In the genomic region with DNA sequence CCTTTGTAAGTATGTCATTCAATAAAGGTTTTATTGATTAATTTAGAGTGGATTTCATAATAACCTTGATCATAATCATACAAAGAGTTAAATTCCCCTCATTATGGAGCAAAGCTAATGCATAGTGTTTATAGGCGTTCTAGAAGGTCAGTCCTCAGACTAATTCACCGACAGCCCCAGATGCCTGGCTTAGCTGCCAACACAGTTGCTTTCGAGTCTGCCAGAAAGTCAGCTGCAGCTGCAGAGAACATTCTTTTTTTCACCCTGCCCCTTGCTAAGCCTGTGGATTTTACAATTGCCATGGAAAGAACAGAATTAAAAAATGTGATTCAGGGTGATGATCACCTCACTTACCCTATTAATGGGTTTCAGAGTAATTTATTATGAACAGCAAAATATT, we compare ENCODE assay signal across 23 cellular contexts. TPM values are rescaled to one million over a fixed set of nuclear protein-coding genes. Genes with fewer than 3 reads are reported as not detected.
DNase-seq lines count a peak whose midpoint lies in the region; ATAC-seq and TF ChIP-seq lines count a peak whose summit lies in the region.
"Had no signal": no experiment of that assay in that cellular context is flagged by ENCODE, and none has a peak within 500 bp of the region (broad histone marks: within the 10 kb centered on the region; RNA-seq: fewer than 3 reads in every experiment).

No MANE protein-coding gene starts in this region.

- ATAC-seq in left cardiac atrium = peak; percentile 43 to 61
- ATAC-seq in left ventricle myocardium superior = no peak
- ATAC-seq in GM21390 (IDR thresholded peaks at IDR 0.05; ENCODE audit: unreplicated experiment) = no peak

- peaks cover 3% of the 10 kb centered on the region for H3K27me3 Mint-ChIP-seq in brain
- H3K27me3 Mint-ChIP-seq in CD4-positive, alpha-beta memory T cell = no peaks in the 10 kb centered on the region
- H3K27me3 Mint-ChIP-seq: activated T-cell treated with anti-CD3 and anti-CD28 coated beads, Interleukin-2, amount 50 U/mL, for 24 hours; stimulated activated naive CD8-positive, alpha-beta T cell treated with anti-CD3 and anti-CD28 coated beads, Interleukin-15, Interleukin-2, amounts not matched to agents 100 ng/mL and 50 ng/mL, for 24 hours had no signal

- H3K27me3 ChIP-seq in CD4-positive, alpha-beta memory T cell (ENCODE audit: insufficient read depth, low read length) = no peaks in the 10 kb centered on the region
- no peaks in the 10 kb centered on the region for H3K27me3 ChIP-seq in tibial nerve
- H3K27me3 ChIP-seq: transverse colon had no signal

- TF ChIP-seq CTCF in brain (conservative IDR thresholded peaks at IDR 0.05) (no peak), tibial nerve (IDR thresholded peaks at IDR 0.05) (no peak)

- POLR2A ChIA-PET in CD4-positive, alpha-beta memory T cell (lab: Charles Lee; ENCODE audit: partially characterized antibody) = no interaction called here

- CTCF ChIA-PET in CD4-positive, alpha-beta memory T cell (lab: Charles Lee; ENCODE audit: partially characterized antibody) = no interaction called here

- no peaks in the 10 kb centered on the region for H3K9me3 ChIP-seq in CD4-positive, alpha-beta memory T cell (ENCODE audit: control insufficient read depth in 1 of 2, low read length in 2 of 2)
- no peaks in the 10 kb centered on the region for H3K9me3 ChIP-seq in tibial nerve
- H3K9me3 ChIP-seq: transverse colon had no signal

- no peaks in the 10 kb centered on the region for H3K9me3 Mint-ChIP-seq in brain
- peaks cover 0 to 9% (median 3%) of the 10 kb centered on the region in 8 donors for H3K9me3 Mint-ChIP-seq in CD4-positive, alpha-beta memory T cell
- H3K9me3 Mint-ChIP-seq: neural crest cell had no signal

- H3K36me3 Mint-ChIP-seq in brain = no peaks in the 10 kb centered on the region
- no peaks in the 10 kb centered on the region for H3K36me3 Mint-ChIP-seq in CD4-positive, alpha-beta memory T cell

- intact Hi-C loops in left cardiac atrium (cut with DNase I) (no loop called here), left ventricle myocardium superior (cut with micrococcal nuclease) (no loop called here)
- intact Hi-C loops in CD4-positive, alpha-beta memory T cell (cut with micrococcal nuclease) = no loop called here

- peaks cover 58% of the 10 kb centered on the region for H3K4me1 Mint-ChIP-seq in brain
- H3K4me1 Mint-ChIP-seq in CD4-positive, alpha-beta memory T cell = no peaks in the 10 kb centered on the region

- peak overlapping the region in 3 of 5 experiments; percentile 38 to 73 (median 39) for H3K27ac Mint-ChIP-seq in brain
- no peak overlapping the region for H3K27ac Mint-ChIP-seq in CD4-positive, alpha-beta memory T cell
- H3K27ac Mint-ChIP-seq: activated T-cell treated with anti-CD3 and anti-CD28 coated beads, Interleukin-2, amount 50 U/mL, for 24 hours; stimulated activated naive CD8-positive, alpha-beta T cell treated with anti-CD3 and anti-CD28 coated beads, Interleukin-15, Interleukin-2, amounts not matched to agents 100 ng/mL and 50 ng/mL, for 24 hours had no signal

- no peak for TF ChIP-seq POLR2A in tibial nerve (IDR thresholded peaks at IDR 0.05)

- H3K4me3 ChIP-seq in CD4-positive, alpha-beta memory T cell (ENCODE audit: low read length in 2 of 2) = no peak overlapping the region
- H3K4me3 ChIP-seq in tibial nerve = no peak overlapping the region
- H3K4me3 ChIP-seq: transverse colon had no signal

- H3K36me3 ChIP-seq in CD4-positive, alpha-beta memory T cell (ENCODE audit: insufficient read depth, low read length) = no peaks in the 10 kb centered on the region
- H3K36me3 ChIP-seq in tibial nerve = no peaks in the 10 kb centered on the region
- H3K36me3 ChIP-seq: transverse colon had no signal

- H3K4me1 ChIP-seq in CD4-positive, alpha-beta memory T cell (ENCODE audit: insufficient read depth, low read length) = no peaks in the 10 kb centered on the region
- H3K4me1 ChIP-seq in tibial nerve = peaks cover 0 to 16% (median 0%) of the 10 kb centered on the region in 4 donors
- H3K4me1 ChIP-seq: transverse colon had no signal

- no peak overlapping the region for H3K27ac ChIP-seq in CD4-positive, alpha-beta memory T cell (ENCODE audit: low read depth, low read length)
- peak overlapping the region in 1 of 4 donors; percentile 16 for H3K27ac ChIP-seq in tibial nerve
- H3K27ac ChIP-seq: transverse colon had no signal

- no peak for TF ChIP-seq EP300 in tibial nerve (IDR thresholded peaks at IDR 0.05)

- H3K4me3 Mint-ChIP-seq in brain = peak overlapping the region in 2 of 5 experiments; percentile 22 to 43
- H3K4me3 Mint-ChIP-seq in CD4-positive, alpha-beta memory T cell = no peak overlapping the region
- H3K4me3 Mint-ChIP-seq: activated T-cell treated with anti-CD3 and anti-CD28 coated beads, Interleukin-2, amount 50 U/mL, for 24 hours; neural crest cell; stimulated activated naive CD8-positive, alpha-beta T cell treated with anti-CD3 and anti-CD28 coated beads, Interleukin-15, Interleukin-2, amounts not matched to agents 100 ng/mL and 50 ng/mL, for 24 hours had no signal

- peak; percentile 22 for DNase-seq in left cardiac atrium
- DNase-seq in left ventricle myocardium superior = no peak
- peak; percentile 85 for DNase-seq in midbrain (lab: John Stamatoyannopoulos, UW)
- DNase-seq in superior temporal gyrus (ENCODE audit: extremely low spot score) = peak; percentile 90
- no peak for DNase-seq in CD4-positive, alpha-beta memory T cell
- DNase-seq in tibial nerve (ENCODE audit: low spot score in 2 of 2) = no peak
- DNase-seq: activated T-cell treated with anti-CD3 and anti-CD28 coated beads, Interleukin-2, amount 50 U/mL, for 24 hours; AML-193; COR-L47; dermis blood vessel endothelial cell; DND-41; MM.1S; NCI-H2171 treated with DMSO at 0.1 percent for 48 hours; retina; stimulated activated CD4-positive, alpha-beta T cell treated with anti-CD3 and anti-CD28 coated beads, Interleukin-12 subunit alpha, Interleukin-12 subunit beta, amount 100 ng/mL, for 4 hours; stimulated activated CD4-positive, alpha-beta T cell treated with anti-CD3 and anti-CD28 coated beads, Interleukin-4, amount 100 ng/mL, for 4 hours; T-helper 1 cell; transverse colon had no signal

- WGBS in tibial nerve, 2 donors = 20 to 27% methylated on average over 3 of the region's 3 CpGs

RNA-seq across cellular contexts. Expression of gene CADM2, which starts 21.2 kb away (rescaled TPM):
- total RNA-seq in left cardiac atrium (10 to 100 TPM in 1 of 2 donors, 1 to 10 TPM in 1; 8.9 to 11.6 TPM), left ventricle myocardium superior (2.5 TPM), tibial nerve (10 to 100 TPM; 15.6 to 51.8 (median 37.4) TPM)
- 5.9 TPM for polyA plus RNA-seq in brain (ENCODE audit: insufficient read depth, low read depth, low replicate concordance)
- total RNA-seq in CD4-positive, alpha-beta memory T cell = under 1 TPM in 1 of 2 experiments, not detected in 1; 0.38 TPM
- polyA plus RNA-seq in CD4-positive, alpha-beta memory T cell = under 1 TPM in 1 of 2 donors, not detected in 1; 0.21 TPM
- total RNA-seq: A172, dermis blood vessel endothelial cell had no signal

Comparison
In these comparisons a context has a peak if more than half of its experiments do, and no peak if none do; other contexts are left out.
1. ATAC-seq: peak in left cardiac atrium (2 of 2); none in left ventricle myocardium superior (single experiment) and GM21390 (single experiment).
2. DNase-seq: peak in left cardiac atrium (single experiment), midbrain (single experiment) and superior temporal gyrus (single experiment); none in left ventricle myocardium superior (single experiment), CD4-positive, alpha-beta memory T cell (0 of 5) and tibial nerve (0 of 2).
3. H3K27ac Mint-ChIP-seq: peak in brain (3 of 5); none in CD4-positive, alpha-beta memory T cell (0 of 7).